ENCODE assay signal across 10 cellular contexts in genomic region chr10:116627386-116627933, GRCh38. TPM values are rescaled to one million over a fixed set of nuclear protein-coding genes. Genes with fewer than 3 reads are reported as not detected.
DNase-seq lines count a peak whose midpoint lies in the region; ATAC-seq, FAIRE-seq and TF ChIP-seq lines count a peak whose summit lies in the region.
"Had no signal": no experiment of that assay in that cellular context is flagged by ENCODE, and none has a peak within 500 bp of the region (broad histone marks: within the 10 kb centered on the region; RNA-seq: fewer than 3 reads in every experiment).

No MANE protein-coding gene starts in this region.

- no peaks in the 10 kb centered on the region for H4K20me1 ChIP-seq in GM23338 (replicated peaks; ENCODE audit: insufficient read depth)
- no peaks in the 10 kb centered on the region for H4K20me1 ChIP-seq in astrocyte (ENCODE audit: insufficient read depth, low read length)
- no peaks in the 10 kb centered on the region for H4K20me1 ChIP-seq in smooth muscle cell (ENCODE audit: low read depth)

- peaks cover 3% of the 10 kb centered on the region; the same call in 1 of the 2 replicates for H3K9me2 ChIP-seq in GM23338 (ENCODE audit: insufficient read depth)

- no peak overlapping the region for H3K9ac ChIP-seq in astrocyte (ENCODE audit: low read length)
- peak overlapping the region; percentile 45 for H3K9ac ChIP-seq in iPS-18a (ENCODE audit: low read length)
- H3K9ac ChIP-seq in smooth muscle cell (ENCODE audit: low read depth): no peak overlapping the region

- H3K36me3 ChIP-seq in GM23338 (ENCODE audit: insufficient read depth) (no peaks in the 10 kb centered on the region), astrocyte (ENCODE audit: insufficient read depth, low read length) (no peaks in the 10 kb centered on the region), iPS-18a (ENCODE audit: control insufficient read depth, low read depth, low read length) (no peaks in the 10 kb centered on the region), smooth muscle cell (ENCODE audit: low read depth) (no peaks in the 10 kb centered on the region), small intestine (ENCODE audit: control insufficient read depth in 2 of 2, insufficient read depth in 2 of 2, low read length in 2 of 2) (peaks cover 0 to 12% of the 10 kb centered on the region in 2 donors)

- FAIRE-seq in astrocyte (lab: Jason Lieb, UNC): no peak
- no peak for FAIRE-seq in small intestine (lab: Jason Lieb, UNC)
- FAIRE-seq: endometrium had no signal

- no peaks in the 10 kb centered on the region for H3K79me2 ChIP-seq in GM23338 (replicated peaks; ENCODE audit: insufficient read depth)
- no peaks in the 10 kb centered on the region for H3K79me2 ChIP-seq in astrocyte (ENCODE audit: insufficient read depth, low read length)
- no peaks in the 10 kb centered on the region for H3K79me2 ChIP-seq in smooth muscle cell (ENCODE audit: low read depth)

- H3K9me3 ChIP-seq in astrocyte (ENCODE audit: insufficient read depth, low read depth, low read length) (no peaks in the 10 kb centered on the region), iPS-18a (ENCODE audit: control insufficient read depth, low read depth, low read length) (no peaks in the 10 kb centered on the region), smooth muscle cell (replicated peaks; ENCODE audit: low read depth) (no peaks in the 10 kb centered on the region), small intestine (ENCODE audit: control insufficient read depth, low read depth) (no peaks in the 10 kb centered on the region)

- intact Hi-C loops in posterior vena cava (cut with DNase I): no loop called here

- H3K27ac Mint-ChIP-seq in GM23338 (no peak overlapping the region), astrocyte (ENCODE audit: unreplicated experiment) (no peak overlapping the region)

- H3K27ac ChIP-seq in GM23338 (ENCODE audit: low read depth) (no peak overlapping the region), astrocyte (ENCODE audit: low read depth, low read length) (no peak overlapping the region), iPS-18a (ENCODE audit: low read length) (no peak overlapping the region), smooth muscle cell (ENCODE audit: low read depth) (no peak overlapping the region), small intestine (ENCODE audit: low read depth in 1 of 2, low read length in 1 of 2) (no peak overlapping the region)

- WGBS in smooth muscle cell (ENCODE audit: low lambda C conversion rate): 6% methylated on average over 26 of the region's 49 CpGs
- WGBS in small intestine, 3 donors: 18 to 76% (median 61%) methylated on average over 36 to 49 of the region's 49 CpGs

- H3K4me3 ChIP-seq in GM23338: peak overlapping the region; percentile 75
- H3K4me3 ChIP-seq in astrocyte (ENCODE audit: insufficient read depth, low read depth, low read length): no peak overlapping the region
- peak overlapping the region; percentile 59 for H3K4me3 ChIP-seq in iPS-18a (ENCODE audit: low read length)
- peak overlapping the region; percentile 45 for H3K4me3 ChIP-seq in smooth muscle cell
- no peak overlapping the region for H3K4me3 ChIP-seq in small intestine (ENCODE audit: low read depth in 1 of 2, low read length in 2 of 2)

- no peaks in the 10 kb centered on the region for H3F3A ChIP-seq in GM23338 (replicated peaks; ENCODE audit: low read depth)
- no peaks in the 10 kb centered on the region for H3F3A ChIP-seq in smooth muscle cell (ENCODE audit: low read depth)

- H3K27me3 Mint-ChIP-seq in GM23338 (ENCODE audit: insufficient read depth, low read depth, poor library complexity): peaks cover 2% of the 10 kb centered on the region
- peaks cover 55% of the 10 kb centered on the region for H3K27me3 Mint-ChIP-seq in astrocyte (ENCODE audit: low read depth, unreplicated experiment)

- no peaks in the 10 kb centered on the region for H3K36me3 Mint-ChIP-seq in GM23338 (ENCODE audit: low read depth)
- no peaks in the 10 kb centered on the region for H3K36me3 Mint-ChIP-seq in astrocyte (ENCODE audit: low read depth, unreplicated experiment)

- peaks cover 2% of the 10 kb centered on the region; the same call in 1 of the 3 replicates for H3K9me3 Mint-ChIP-seq in GM23338
- H3K9me3 Mint-ChIP-seq in astrocyte (ENCODE audit: unreplicated experiment): no peaks in the 10 kb centered on the region

- no peaks in the 10 kb centered on the region for H3K4me1 ChIP-seq in GM23338 (ENCODE audit: insufficient read depth)
- no peaks in the 10 kb centered on the region for H3K4me1 ChIP-seq in astrocyte (ENCODE audit: insufficient read depth, low read length)
- H3K4me1 ChIP-seq in iPS-18a (ENCODE audit: control insufficient read depth, low read depth, low read length): no peaks in the 10 kb centered on the region
- peaks cover 4% of the 10 kb centered on the region for H3K4me1 ChIP-seq in smooth muscle cell (ENCODE audit: low read depth)
- H3K4me1 ChIP-seq in small intestine (ENCODE audit: control insufficient read depth in 2 of 2, insufficient read depth in 1 of 2, low read depth in 1 of 2, low read length in 1 of 2): no peaks in the 10 kb centered on the region

- peak overlapping the region; percentile 47; the same call in 2 of the 3 replicates for H3K4me3 Mint-ChIP-seq in GM23338
- no peak overlapping the region for H3K4me3 Mint-ChIP-seq in astrocyte (ENCODE audit: unreplicated experiment)

- TF ChIP-seq CTCF in GM23338 (conservative IDR thresholded peaks at IDR 0.05; ENCODE audit: low read depth in 2 of 2) (peak; percentile 40 to 90), astrocyte (IDR thresholded peaks at IDR 0.05; ENCODE audit: insufficient read depth, low read depth, low read length) (no peak), smooth muscle cell (IDR thresholded peaks at IDR 0.05; ENCODE audit: borderline replicate concordance, insufficient read depth, poor library complexity, severe bottlenecking) (peak; percentile 35)

- no peaks in the 10 kb centered on the region for H3K4me1 Mint-ChIP-seq in GM23338
- H3K4me1 Mint-ChIP-seq in astrocyte (ENCODE audit: low read depth, unreplicated experiment): no peaks in the 10 kb centered on the region

- peak; percentile 83 for DNase-seq in GM23338 (ENCODE audit: low spot score)
- no peak for DNase-seq in astrocyte (ENCODE audit: low read depth)
- no peak for DNase-seq in smooth muscle cell (lab: John Stamatoyannopoulos, UW; ENCODE audit: unreplicated experiment)
- DNase-seq in activated CD4-positive, CD25-positive, alpha-beta regulatory T cell (lab: John Stamatoyannopoulos, UW): no peak
- no peak for DNase-seq in small intestine
- DNase-seq in posterior vena cava (ENCODE audit: low spot score): no peak

- ATAC-seq in GM23338 (peak; percentile 97), HG03469 (IDR thresholded peaks at IDR 0.05; ENCODE audit: unreplicated experiment) (no peak)

- H3K27me3 ChIP-seq in GM23338 (ENCODE audit: insufficient read depth) (0 out of 2 replicates have a peak, but pooled peaks cover 3% of the 10 kb centered on the region), astrocyte (ENCODE audit: insufficient read depth, low read length) (peaks cover 2% of the 10 kb centered on the region), iPS-18a (ENCODE audit: control insufficient read depth, insufficient read depth, low read length) (peaks cover 14% of the 10 kb centered on the region), smooth muscle cell (ENCODE audit: low read depth) (peaks cover 38% of the 10 kb centered on the region), small intestine (ENCODE audit: control insufficient read depth in 2 of 2, insufficient read depth in 2 of 2, low read length in 2 of 2) (peaks cover 0 to 2% of the 10 kb centered on the region in 2 donors)

- H2AFZ ChIP-seq in GM23338 (peak overlapping the region; percentile 96), astrocyte (ENCODE audit: low read depth, low read length) (no peak overlapping the region), smooth muscle cell (ENCODE audit: low read depth) (peak overlapping the region; percentile 54)

- peak overlapping the region; percentile 84 for H3K4me2 ChIP-seq in GM23338
- H3K4me2 ChIP-seq in astrocyte (ENCODE audit: low read length): peak overlapping the region; percentile 55
- peak overlapping the region; percentile 85 for H3K4me2 ChIP-seq in smooth muscle cell

TF ChIP-seq in GM23338, 12 proteins besides CTCF, POLR2A, EP300 and RAD21 (continues in another document):
- TF ChIP-seq REST (IDR thresholded peaks at IDR 0.05; ENCODE audit: unreplicated experiment): no peak

RNA-seq across cellular contexts. Expression of gene PNLIPRP2, which starts 6.7 kb away (rescaled TPM):
- total RNA-seq in GM23338 (2014; rRNA removed; shearing (Covaris generic)): not detected in 2 replicates
- 0.19 and 0.24 TPM in 2 replicates for polyA plus RNA-seq in GM23338 (2016; fragmentation: Nextera tagmentation; extraction: Ambion mirVana)
- not detected in 2 replicates for total RNA-seq in astrocyte
- not detected in 2 replicates for total RNA-seq in smooth muscle cell
- polyA plus RNA-seq in smooth muscle cell: not detected in 2 replicates
- polyA plus RNA-seq in small intestine: 10 to 100 TPM; 51.9 to 92.8 (median 53.6) TPM
- 1 to 10 TPM in 1 of 2 donors, not detected in 1; 1.3 TPM for total RNA-seq in posterior vena cava
- total RNA-seq: HT-29 had no signal

RNA-seq across cellular contexts. Expression of gene PNLIPRP1, which starts 36.7 kb away (rescaled TPM):
- not detected in 2 replicates for total RNA-seq in GM23338 (2014; rRNA removed; shearing (Covaris generic))
- polyA plus RNA-seq in GM23338 (2016; fragmentation: Nextera tagmentation; extraction: Ambion mirVana): 0.21 TPM in 1 of 2 replicates, not detected in the other
- total RNA-seq in astrocyte: not detected in 2 replicates
- not detected in 2 replicates for total RNA-seq in smooth muscle cell
- polyA plus RNA-seq in smooth muscle cell: not detected in 2 replicates
- polyA plus RNA-seq in small intestine: 1 to 10 TPM in 2 of 3 donors, under 1 TPM in 1; 0.16 to 4.5 (median 2.7) TPM
- 1 to 10 TPM in 1 of 2 donors, not detected in 1; 1.1 TPM for total RNA-seq in posterior vena cava
- total RNA-seq: HT-29 had no signal

Comparison
In these comparisons a context has a peak if more than half of its experiments do, and no peak if none do; other contexts are left out.
1. H3K4me3 ChIP-seq: peak in GM23338 (single experiment), iPS-18a (single experiment) and smooth muscle cell (single experiment); none in astrocyte (single experiment) and small intestine (0 of 2).
2. Peak in every context shown above with its lines, with median percentiles within 50 percentile points of each other: H3K4me2 ChIP-seq.